Comparison of ENCODE assay signal across 1 cellular context in genomic region chr1:28173980-28174297, GRCh38.
TF ChIP-seq lines count a peak whose summit lies in the region.

No MANE protein-coding gene starts in this region.

TF ChIP-seq in GM12878, 131 proteins besides CTCF, POLR2A, EP300 and RAD21:
- 0 out of 2 replicates have a peak, but pooled peaks have one; percentile 36 for TF ChIP-seq NKRF (conservative IDR thresholded peaks at IDR 0.05)
- TF ChIP-seq CREM (IDR thresholded peaks at IDR 0.05; ENCODE audit: low read depth): no peak
- TF ChIP-seq SMAD1 (IDR thresholded peaks at IDR 0.05; ENCODE audit: low read depth, partially characterized antibody): peak; percentile 44
- TF ChIP-seq CEBPZ (IDR thresholded peaks at IDR 0.05; ENCODE audit: low read depth, low read length): no peak
- TF ChIP-seq, protein P1, sequence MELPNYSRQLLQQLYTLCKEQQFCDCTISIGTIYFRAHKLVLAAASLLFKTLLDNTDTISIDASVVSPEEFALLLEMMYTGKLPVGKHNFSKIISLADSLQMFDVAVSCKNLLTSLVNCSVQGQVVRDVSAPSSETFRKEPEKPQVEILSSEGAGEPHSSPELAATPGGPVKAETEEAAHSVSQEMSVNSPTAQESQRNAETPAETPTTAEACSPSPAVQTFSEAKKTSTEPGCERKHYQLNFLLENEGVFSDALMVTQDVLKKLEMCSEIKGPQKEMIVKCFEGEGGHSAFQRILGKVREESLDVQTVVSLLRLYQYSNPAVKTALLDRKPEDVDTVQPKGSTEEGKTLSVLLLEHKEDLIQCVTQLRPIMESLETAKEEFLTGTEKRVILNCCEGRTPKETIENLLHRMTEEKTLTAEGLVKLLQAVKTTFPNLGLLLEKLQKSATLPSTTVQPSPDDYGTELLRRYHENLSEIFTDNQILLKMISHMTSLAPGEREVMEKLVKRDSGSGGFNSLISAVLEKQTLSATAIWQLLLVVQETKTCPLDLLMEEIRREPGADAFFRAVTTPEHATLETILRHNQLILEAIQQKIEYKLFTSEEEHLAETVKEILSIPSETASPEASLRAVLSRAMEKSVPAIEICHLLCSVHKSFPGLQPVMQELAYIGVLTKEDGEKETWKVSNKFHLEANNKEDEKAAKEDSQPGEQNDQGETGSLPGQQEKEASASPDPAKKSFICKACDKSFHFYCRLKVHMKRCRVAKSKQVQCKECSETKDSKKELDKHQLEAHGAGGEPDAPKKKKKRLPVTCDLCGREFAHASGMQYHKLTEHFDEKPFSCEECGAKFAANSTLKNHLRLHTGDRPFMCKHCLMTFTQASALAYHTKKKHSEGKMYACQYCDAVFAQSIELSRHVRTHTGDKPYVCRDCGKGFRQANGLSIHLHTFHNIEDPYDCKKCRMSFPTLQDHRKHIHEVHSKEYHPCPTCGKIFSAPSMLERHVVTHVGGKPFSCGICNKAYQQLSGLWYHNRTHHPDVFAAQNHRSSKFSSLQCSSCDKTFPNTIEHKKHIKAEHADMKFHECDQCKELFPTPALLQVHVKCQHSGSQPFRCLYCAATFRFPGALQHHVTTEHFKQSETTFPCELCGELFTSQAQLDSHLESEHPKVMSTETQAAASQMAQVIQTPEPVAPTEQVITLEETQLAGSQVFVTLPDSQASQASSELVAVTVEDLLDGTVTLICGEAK (IDR thresholded peaks at IDR 0.05; ENCODE audit: borderline replicate concordance): no peak
- TF ChIP-seq ZNF207 (IDR thresholded peaks at IDR 0.05; ENCODE audit: borderline replicate concordance): 0 out of 2 replicates have a peak, but pooled peaks have one; percentile 51
- no peak for TF ChIP-seq KAT2A (conservative IDR thresholded peaks at IDR 0.05; ENCODE audit: control insufficient read depth, low read depth, low read length)
- TF ChIP-seq REST (IDR thresholded peaks at IDR 0.05; ENCODE audit: low read depth, low read length): no peak
- TF ChIP-seq MXI1 (IDR thresholded peaks at IDR 0.05; ENCODE audit: low read depth, low read length): no peak
- no peak for TF ChIP-seq HDAC6 (IDR thresholded peaks at IDR 0.05; ENCODE audit: unreplicated experiment)
- 0 out of 2 replicates have a peak, but pooled peaks have one; percentile 27 for TF ChIP-seq POLR2AphosphoS2 (IDR thresholded peaks at IDR 0.05; ENCODE audit: low read depth, low read length)
